Comparison of ENCODE assay signal across 1 cellular context in the genomic region with DNA sequence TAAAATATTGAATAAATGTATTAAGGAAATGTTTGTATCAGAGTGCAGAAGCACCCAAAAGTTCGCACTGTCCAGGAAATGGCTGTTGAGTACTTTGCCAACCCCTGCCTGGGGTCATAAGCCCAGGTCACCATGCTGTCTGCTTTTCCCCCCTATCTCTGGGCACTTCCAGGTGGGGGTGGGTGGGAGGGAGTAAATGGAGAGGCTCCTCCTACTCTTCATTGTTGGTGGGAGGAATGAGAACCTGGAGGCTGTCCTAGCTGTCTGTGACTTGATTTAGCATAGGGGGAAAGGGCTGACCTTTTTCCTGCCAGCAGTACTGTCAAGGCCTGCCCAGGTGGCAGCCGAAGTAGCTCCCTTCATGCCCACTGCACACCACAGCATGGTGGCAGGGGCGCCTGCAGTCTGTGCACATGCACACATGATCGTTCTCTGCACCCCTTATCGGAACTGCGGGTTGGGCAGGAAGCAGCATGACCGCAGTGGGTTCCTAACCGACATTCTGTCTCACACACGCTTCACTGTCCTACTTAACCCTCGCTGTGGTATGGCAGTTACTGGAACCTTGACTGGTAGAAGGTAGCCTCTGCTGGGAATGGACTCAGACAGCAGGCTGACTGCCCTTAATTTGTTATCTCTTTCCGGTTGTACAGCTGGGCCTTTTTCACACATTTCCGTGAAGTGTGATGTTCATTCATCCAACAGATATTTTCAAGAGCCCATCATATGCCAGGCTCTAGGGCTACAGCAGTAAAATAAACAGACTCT.
TF ChIP-seq lines count a peak whose summit lies in the region.

No MANE protein-coding gene starts in this region.

TF ChIP-seq in K562, 482 proteins besides CTCF, POLR2A, EP300 and RAD21 (continued from another document and continues in another):
- TF ChIP-seq, protein P1, sequence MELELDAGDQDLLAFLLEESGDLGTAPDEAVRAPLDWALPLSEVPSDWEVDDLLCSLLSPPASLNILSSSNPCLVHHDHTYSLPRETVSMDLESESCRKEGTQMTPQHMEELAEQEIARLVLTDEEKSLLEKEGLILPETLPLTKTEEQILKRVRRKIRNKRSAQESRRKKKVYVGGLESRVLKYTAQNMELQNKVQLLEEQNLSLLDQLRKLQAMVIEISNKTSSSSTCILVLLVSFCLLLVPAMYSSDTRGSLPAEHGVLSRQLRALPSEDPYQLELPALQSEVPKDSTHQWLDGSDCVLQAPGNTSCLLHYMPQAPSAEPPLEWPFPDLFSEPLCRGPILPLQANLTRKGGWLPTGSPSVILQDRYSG (tag; conservative IDR thresholded peaks at IDR 0.05; ENCODE audit: low read depth) = no peak
- TF ChIP-seq, protein P2, sequence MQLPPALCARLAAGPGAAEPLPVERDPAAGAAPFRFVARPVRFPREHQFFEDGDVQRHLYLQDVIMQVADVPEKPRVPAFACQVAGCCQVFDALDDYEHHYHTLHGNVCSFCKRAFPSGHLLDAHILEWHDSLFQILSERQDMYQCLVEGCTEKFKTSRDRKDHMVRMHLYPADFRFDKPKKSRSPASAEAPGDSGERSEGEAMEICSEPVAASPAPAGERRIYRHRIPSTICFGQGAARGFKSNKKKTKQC (CRISPR knock-in tag; IDR thresholded peaks at IDR 0.05) = no peak
- TF ChIP-seq CBFB (CRISPR knock-in tag; IDR thresholded peaks at IDR 0.05) = peak; percentile 81
- TF ChIP-seq TAF7 (tag; IDR thresholded peaks at IDR 0.05) = peak; percentile 17; the same call in 1 of the 2 replicates
- TF ChIP-seq, protein P3, sequence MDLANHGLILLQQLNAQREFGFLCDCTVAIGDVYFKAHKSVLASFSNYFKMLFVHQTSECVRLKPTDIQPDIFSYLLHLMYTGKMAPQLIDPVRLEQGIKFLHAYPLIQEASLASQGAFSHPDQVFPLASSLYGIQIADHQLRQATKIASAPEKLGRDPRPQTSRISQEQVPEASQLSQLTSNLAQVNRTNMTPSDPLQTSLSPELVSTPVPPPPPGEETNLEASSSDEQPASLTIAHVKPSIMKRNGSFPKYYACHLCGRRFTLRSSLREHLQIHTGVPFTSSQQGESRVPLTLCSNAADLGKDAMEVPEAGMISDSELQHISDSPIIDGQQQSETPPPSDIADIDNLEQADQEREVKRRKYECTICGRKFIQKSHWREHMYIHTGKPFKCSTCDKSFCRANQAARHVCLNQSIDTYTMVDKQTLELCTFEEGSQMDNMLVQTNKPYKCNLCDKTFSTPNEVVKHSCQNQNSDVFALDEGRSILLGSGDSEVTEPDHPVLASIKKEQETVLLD (IDR thresholded peaks at IDR 0.05) = 0 out of 2 replicates have a peak, but pooled peaks have one; percentile 13
- TF ChIP-seq, protein P4, sequence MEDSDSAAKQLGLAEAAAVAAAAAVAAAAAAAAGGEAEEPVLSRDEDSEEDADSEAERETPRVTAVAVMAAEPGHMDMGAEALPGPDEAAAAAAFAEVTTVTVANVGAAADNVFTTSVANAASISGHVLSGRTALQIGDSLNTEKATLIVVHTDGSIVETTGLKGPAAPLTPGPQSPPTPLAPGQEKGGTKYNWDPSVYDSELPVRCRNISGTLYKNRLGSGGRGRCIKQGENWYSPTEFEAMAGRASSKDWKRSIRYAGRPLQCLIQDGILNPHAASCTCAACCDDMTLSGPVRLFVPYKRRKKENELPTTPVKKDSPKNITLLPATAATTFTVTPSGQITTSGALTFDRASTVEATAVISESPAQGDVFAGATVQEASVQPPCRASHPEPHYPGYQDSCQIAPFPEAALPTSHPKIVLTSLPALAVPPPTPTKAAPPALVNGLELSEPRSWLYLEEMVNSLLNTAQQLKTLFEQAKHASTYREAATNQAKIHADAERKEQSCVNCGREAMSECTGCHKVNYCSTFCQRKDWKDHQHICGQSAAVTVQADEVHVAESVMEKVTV (CRISPR knock-in tag; IDR thresholded peaks at IDR 0.05) = no peak
- no peak for TF ChIP-seq FOXJ2 (tag; IDR thresholded peaks at IDR 0.05)
- no peak for TF ChIP-seq MCM2 (IDR thresholded peaks at IDR 0.05; ENCODE audit: low read depth)
- TF ChIP-seq, protein P5, sequence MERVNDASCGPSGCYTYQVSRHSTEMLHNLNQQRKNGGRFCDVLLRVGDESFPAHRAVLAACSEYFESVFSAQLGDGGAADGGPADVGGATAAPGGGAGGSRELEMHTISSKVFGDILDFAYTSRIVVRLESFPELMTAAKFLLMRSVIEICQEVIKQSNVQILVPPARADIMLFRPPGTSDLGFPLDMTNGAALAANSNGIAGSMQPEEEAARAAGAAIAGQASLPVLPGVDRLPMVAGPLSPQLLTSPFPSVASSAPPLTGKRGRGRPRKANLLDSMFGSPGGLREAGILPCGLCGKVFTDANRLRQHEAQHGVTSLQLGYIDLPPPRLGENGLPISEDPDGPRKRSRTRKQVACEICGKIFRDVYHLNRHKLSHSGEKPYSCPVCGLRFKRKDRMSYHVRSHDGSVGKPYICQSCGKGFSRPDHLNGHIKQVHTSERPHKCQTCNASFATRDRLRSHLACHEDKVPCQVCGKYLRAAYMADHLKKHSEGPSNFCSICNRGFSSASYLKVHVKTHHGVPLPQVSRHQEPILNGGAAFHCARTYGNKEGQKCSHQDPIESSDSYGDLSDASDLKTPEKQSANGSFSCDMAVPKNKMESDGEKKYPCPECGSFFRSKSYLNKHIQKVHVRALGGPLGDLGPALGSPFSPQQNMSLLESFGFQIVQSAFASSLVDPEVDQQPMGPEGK (CRISPR knock-in tag; IDR thresholded peaks at IDR 0.05; ENCODE audit: borderline replicate concordance) = no peak
- TF ChIP-seq RBM17 (IDR thresholded peaks at IDR 0.05; ENCODE audit: borderline replicate concordance, low read depth, low read length) = no peak
- TF ChIP-seq, protein P6, sequence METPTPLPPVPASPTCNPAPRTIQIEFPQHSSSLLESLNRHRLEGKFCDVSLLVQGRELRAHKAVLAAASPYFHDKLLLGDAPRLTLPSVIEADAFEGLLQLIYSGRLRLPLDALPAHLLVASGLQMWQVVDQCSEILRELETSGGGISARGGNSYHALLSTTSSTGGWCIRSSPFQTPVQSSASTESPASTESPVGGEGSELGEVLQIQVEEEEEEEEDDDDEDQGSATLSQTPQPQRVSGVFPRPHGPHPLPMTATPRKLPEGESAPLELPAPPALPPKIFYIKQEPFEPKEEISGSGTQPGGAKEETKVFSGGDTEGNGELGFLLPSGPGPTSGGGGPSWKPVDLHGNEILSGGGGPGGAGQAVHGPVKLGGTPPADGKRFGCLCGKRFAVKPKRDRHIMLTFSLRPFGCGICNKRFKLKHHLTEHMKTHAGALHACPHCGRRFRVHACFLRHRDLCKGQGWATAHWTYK (CRISPR knock-in tag; IDR thresholded peaks at IDR 0.05) = peak; percentile 81
- TF ChIP-seq ZNF561 (CRISPR knock-in tag; conservative IDR thresholded peaks at IDR 0.05) = no peak
- no peak for TF ChIP-seq NFYB (IDR thresholded peaks at IDR 0.05; ENCODE audit: extremely low read depth, insufficient read length)
- TF ChIP-seq, protein P7, sequence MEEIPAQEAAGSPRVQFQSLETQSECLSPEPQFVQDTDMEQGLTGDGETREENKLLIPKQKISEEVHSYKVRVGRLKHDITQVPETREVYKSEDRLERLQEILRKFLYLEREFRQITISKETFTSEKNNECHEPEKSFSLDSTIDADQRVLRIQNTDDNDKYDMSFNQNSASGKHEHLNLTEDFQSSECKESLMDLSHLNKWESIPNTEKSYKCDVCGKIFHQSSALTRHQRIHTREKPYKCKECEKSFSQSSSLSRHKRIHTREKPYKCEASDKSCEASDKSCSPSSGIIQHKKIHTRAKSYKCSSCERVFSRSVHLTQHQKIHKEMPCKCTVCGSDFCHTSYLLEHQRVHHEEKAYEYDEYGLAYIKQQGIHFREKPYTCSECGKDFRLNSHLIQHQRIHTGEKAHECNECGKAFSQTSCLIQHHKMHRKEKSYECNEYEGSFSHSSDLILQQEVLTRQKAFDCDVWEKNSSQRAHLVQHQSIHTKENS (CRISPR knock-in tag; IDR thresholded peaks at IDR 0.05) = no peak
- no peak for TF ChIP-seq ZNF431 (CRISPR knock-in tag; IDR thresholded peaks at IDR 0.05)
- TF ChIP-seq XRCC4 (IDR thresholded peaks at IDR 0.05; ENCODE audit: extremely low read depth, insufficient read depth, insufficient read length) = no peak
- TF ChIP-seq, protein P8, sequence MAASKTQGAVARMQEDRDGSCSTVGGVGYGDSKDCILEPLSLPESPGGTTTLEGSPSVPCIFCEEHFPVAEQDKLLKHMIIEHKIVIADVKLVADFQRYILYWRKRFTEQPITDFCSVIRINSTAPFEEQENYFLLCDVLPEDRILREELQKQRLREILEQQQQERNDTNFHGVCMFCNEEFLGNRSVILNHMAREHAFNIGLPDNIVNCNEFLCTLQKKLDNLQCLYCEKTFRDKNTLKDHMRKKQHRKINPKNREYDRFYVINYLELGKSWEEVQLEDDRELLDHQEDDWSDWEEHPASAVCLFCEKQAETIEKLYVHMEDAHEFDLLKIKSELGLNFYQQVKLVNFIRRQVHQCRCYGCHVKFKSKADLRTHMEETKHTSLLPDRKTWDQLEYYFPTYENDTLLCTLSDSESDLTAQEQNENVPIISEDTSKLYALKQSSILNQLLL (CRISPR knock-in tag; IDR thresholded peaks at IDR 0.05; ENCODE audit: borderline replicate concordance) = no peak
- no peak for TF ChIP-seq CSDE1 (IDR thresholded peaks at IDR 0.05)
- TF ChIP-seq, protein P9, sequence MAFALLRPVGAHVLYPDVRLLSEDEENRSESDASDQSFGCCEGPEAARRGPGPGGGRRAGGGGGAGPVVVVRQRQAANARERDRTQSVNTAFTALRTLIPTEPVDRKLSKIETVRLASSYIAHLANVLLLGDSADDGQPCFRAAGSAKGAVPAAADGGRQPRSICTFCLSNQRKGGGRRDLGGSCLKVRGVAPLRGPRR (CRISPR knock-in tag; IDR thresholded peaks at IDR 0.05) = no peak
- TF ChIP-seq, protein P10, sequence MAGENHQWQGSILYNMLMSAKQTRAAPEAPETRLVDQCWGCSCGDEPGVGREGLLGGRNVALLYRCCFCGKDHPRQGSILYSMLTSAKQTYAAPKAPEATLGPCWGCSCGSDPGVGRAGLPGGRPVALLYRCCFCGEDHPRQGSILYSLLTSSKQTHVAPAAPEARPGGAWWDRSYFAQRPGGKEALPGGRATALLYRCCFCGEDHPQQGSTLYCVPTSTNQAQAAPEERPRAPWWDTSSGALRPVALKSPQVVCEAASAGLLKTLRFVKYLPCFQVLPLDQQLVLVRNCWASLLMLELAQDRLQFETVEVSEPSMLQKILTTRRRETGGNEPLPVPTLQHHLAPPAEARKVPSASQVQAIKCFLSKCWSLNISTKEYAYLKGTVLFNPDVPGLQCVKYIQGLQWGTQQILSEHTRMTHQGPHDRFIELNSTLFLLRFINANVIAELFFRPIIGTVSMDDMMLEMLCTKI (IDR thresholded peaks at IDR 0.05; ENCODE audit: partially characterized antibody) = no peak
- TF ChIP-seq, protein P11, sequence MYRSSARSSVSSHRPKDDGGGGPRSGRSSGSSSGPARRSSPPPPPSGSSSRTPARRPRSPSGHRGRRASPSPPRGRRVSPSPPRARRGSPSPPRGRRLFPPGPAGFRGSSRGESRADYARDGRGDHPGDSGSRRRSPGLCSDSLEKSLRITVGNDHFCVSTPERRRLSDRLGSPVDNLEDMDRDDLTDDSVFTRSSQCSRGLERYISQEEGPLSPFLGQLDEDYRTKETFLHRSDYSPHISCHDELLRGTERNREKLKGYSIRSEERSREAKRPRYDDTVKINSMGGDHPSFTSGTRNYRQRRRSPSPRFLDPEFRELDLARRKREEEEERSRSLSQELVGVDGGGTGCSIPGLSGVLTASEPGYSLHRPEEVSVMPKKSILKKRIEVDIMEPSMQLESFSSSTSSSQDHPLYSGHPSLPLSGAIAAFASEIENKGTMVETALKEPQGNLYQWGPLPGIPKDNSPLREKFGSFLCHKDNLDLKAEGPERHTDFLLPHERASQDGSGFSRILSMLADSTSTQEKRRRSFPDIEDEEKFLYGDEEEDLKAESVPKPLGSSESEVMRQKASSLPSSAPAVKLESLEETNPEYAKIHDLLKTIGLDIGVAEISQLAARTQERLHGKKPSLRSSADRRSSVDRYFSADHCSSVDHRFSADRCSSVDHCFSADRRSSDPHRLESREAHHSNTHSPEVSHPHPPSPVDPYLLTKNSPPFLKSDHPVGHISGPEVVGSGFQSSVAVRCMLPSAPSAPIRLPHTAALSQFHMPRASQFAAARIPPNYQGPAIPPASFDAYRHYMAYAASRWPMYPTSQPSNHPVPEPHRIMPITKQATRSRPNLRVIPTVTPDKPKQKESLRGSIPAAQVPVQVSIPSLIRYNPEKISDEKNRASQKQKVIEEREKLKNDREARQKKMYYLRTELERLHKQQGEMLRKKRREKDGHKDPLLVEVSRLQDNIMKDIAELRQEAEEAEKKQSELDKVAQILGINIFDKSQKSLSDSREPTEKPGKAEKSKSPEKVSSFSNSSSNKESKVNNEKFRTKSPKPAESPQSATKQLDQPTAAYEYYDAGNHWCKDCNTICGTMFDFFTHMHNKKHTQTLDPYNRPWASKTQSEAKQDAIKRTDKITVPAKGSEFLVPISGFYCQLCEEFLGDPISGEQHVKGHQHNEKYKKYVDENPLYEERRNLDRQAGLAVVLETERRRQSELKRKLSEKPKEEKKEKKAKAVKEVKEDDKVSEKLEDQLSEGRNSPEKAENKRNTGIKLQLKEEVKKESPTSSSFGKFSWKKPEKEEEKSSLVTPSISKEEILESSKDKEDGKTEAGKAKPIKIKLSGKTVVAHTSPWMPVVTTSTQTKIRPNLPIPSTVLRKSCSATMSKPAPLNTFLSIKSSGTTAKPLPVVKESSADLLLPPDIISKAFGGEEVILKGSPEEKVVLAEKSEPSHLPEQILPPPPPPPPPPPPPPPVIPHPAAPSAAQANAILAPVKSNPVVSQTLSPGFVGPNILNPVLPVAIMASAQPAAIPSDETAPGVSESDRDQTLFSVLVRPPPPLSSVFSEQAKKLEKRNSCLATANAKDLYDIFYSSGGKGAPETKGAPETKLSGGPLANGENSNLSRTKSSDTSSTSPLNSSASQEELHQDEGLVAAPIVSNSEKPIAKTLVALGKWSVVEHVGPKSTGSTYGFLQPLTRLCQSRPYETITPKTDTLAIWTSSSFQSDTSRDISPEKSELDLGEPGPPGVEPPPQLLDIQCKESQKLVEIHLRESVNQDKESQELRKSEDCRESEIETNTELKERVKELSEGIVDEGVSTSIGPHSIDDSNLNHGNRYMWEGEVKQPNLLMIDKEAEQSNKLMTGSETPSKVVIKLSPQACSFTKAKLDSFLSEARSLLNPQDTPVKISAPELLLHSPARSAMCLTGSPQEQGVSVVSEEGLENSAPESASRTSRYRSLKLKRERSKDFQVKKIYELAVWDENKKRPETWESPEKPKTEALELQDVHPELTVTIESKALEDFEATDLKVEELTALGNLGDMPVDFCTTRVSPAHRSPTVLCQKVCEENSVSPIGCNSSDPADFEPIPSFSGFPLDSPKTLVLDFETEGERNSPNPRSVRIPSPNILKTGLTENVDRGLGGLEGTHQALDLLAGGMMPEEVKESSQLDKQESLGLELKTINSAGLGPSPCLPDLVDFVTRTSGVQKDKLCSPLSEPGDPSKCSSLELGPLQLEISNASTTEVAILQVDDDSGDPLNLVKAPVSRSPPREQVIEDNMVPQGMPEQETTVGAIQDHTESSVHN (IDR thresholded peaks at IDR 0.05; ENCODE audit: borderline replicate concordance in 1 of 2, low read depth in 1 of 2) = 0 out of 4 replicates have a peak, but pooled peaks of 1 of the 2 experiments have one; percentile 39
- no peak for TF ChIP-seq ZNF780A (CRISPR knock-in tag; IDR thresholded peaks at IDR 0.05)
- TF ChIP-seq RBM14 (IDR thresholded peaks at IDR 0.05; ENCODE audit: borderline replicate concordance, insufficient read depth, low read depth, low read length) = no peak
- TF ChIP-seq ESRRA (IDR thresholded peaks at IDR 0.05; ENCODE audit: borderline replicate concordance, low read depth) = peak; percentile 91; the same call in 1 of the 2 replicates
